Comparison of ENCODE assay signal across 18 cellular contexts in the genomic region with DNA sequence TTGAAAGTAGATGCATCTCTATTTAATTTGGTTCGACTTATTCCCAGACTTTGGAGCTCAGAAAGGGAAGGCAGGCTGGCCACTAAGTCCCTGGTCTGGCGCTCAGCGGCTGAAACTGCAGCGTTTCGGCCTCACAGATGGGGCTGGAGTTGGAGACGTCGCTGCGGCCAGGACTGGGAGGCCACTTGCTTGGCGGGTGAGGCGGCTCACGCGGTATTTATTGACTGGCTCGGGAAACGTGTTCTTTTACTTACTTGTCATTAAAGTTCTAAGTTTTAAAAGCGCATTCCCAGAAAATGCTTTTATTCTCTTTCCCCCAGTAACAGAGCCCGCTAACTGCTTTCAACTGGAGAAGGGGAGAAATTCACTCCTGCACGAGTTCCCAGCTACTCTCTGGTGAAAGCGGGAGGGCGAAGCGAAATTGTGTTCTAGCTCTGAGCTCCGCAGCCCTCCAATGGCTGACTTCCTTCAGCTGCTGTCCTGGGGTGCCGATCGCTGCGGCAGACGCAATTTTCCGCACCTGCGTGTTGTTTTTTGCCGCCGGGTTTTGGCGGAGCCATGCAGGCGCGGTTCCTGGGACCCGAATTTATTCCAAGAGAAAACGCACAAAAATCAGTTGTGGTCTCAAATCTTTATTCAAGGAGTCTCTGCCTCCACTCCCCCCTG. TPM values are rescaled to one million over a fixed set of nuclear protein-coding genes. Genes with fewer than 3 reads are reported as not detected.
DNase-seq lines count a peak whose midpoint lies in the region; ATAC-seq and TF ChIP-seq lines count a peak whose summit lies in the region.
"Had no signal": no experiment of that assay in that cellular context is flagged by ENCODE, and none has a peak within 500 bp of the region (broad histone marks: within the 10 kb centered on the region; RNA-seq: fewer than 3 reads in every experiment).

No MANE protein-coding gene starts in this region.

- peaks cover 65% of the 10 kb centered on the region for H3K27me3 Mint-ChIP-seq in T-helper 2 cell treated with Interferon-gamma antibody and Interleukin-4, amounts not matched to agents 5 μg/mL and 100 μg/mL, for 36 hours (ENCODE audit: low read depth)

- H3K27me3 ChIP-seq in iPS-20b (ENCODE audit: insufficient read depth, low read length), result peaks cover 100% of the 10 kb centered on the region

- H3K4me1 Mint-ChIP-seq in T-helper 2 cell treated with Interferon-gamma antibody and Interleukin-4, amounts not matched to agents 5 μg/mL and 100 μg/mL, for 36 hours (ENCODE audit: low read depth), result no peaks in the 10 kb centered on the region

- peak overlapping the region; percentile 49 for H3K4me3 ChIP-seq in astrocyte of the spinal cord (ENCODE audit: low read depth, low read length)
- H3K4me3 ChIP-seq in iPS-20b (ENCODE audit: low read length), result peak overlapping the region; percentile 48; the same call in 1 of the 2 replicates
- H3K4me3 ChIP-seq: breast epithelium, thoracic aorta had no signal

- peaks cover 4% of the 10 kb centered on the region for H3K9me3 Mint-ChIP-seq in T-helper 2 cell treated with Interferon-gamma antibody and Interleukin-4, amounts not matched to agents 5 μg/mL and 100 μg/mL, for 36 hours

- in situ Hi-C loops in astrocyte of the spinal cord (cut with HindIII; ENCODE audit: low sequenced_read_pairs), result no loop called here

- no peak for ATAC-seq in omental fat pad (ENCODE audit: low FRiP score)
- ATAC-seq in HG02610 (IDR thresholded peaks at IDR 0.05; ENCODE audit: unreplicated experiment), result no peak
- ATAC-seq: Panc1 had no signal

- no peaks in the 10 kb centered on the region for H3K36me3 ChIP-seq in iPS-20b (ENCODE audit: insufficient read depth, low read depth, low read length)
- H3K36me3 ChIP-seq: breast epithelium, thoracic aorta had no signal

- H3K4me3 Mint-ChIP-seq in T-helper 2 cell treated with Interferon-gamma antibody and Interleukin-4, amounts not matched to agents 5 μg/mL and 100 μg/mL, for 36 hours, result no peak overlapping the region
- H3K4me3 Mint-ChIP-seq: T-helper 1 cell treated with Interleukin-12 subunit alpha and Interleukin-12 subunit beta and Interleukin-4 antibody, amounts not matched to agents 30 μg/mL and 1 μg/mL, for 36 hours had no signal

- H3K9me3 ChIP-seq in iPS-20b (ENCODE audit: insufficient read depth, low read depth, low read length), result peaks cover 10% of the 10 kb centered on the region; the same call in 1 of the 2 replicates
- H3K9me3 ChIP-seq: thoracic aorta had no signal

- DNase-seq in T-helper 2 cell treated with Interferon-gamma antibody and Interleukin-4, amounts not matched to agents 5 μg/mL and 100 μg/mL, for 36 hours (ENCODE audit: low spot score), result no peak
- DNase-seq in T-helper 2 cell (no peak), astrocyte of the spinal cord (ENCODE audit: low read depth, low spot score) (peak; percentile 85), omental fat pad (ENCODE audit: low spot score) (no peak), LoVo (ENCODE audit: low spot score) (no peak)
- DNase-seq: activated CD4-positive, alpha-beta T cell treated with anti-CD3 and anti-CD28 coated beads, Interleukin-2, amount 50 U/mL, for 1 hour; NCI-H446 treated with DMSO at 0.1 percent for 48 hours; stimulated activated CD4-positive, alpha-beta T cell treated with anti-CD3 and anti-CD28 coated beads, Interleukin-12 subunit alpha, Interleukin-12 subunit beta, amount 100 ng/mL, for 4 hours had no signal

- no peak overlapping the region for H3K9ac ChIP-seq in iPS-20b (ENCODE audit: low read depth, low read length)
- H3K9ac ChIP-seq: parathyroid adenoma had no signal

- H3K27ac Mint-ChIP-seq in T-helper 2 cell treated with Interferon-gamma antibody and Interleukin-4, amounts not matched to agents 5 μg/mL and 100 μg/mL, for 36 hours, result peak overlapping the region; percentile 10

- no peaks in the 10 kb centered on the region for H3K36me3 Mint-ChIP-seq in T-helper 2 cell treated with Interferon-gamma antibody and Interleukin-4, amounts not matched to agents 5 μg/mL and 100 μg/mL, for 36 hours (ENCODE audit: low read depth)

- no peak for TF ChIP-seq CTCF in astrocyte of the spinal cord (IDR thresholded peaks at IDR 0.05; ENCODE audit: low read depth, low read length)
- no peak for TF ChIP-seq CTCF in omental fat pad (IDR thresholded peaks at IDR 0.05)

- H3K27ac ChIP-seq in iPS-20b (ENCODE audit: low read length) (no peak overlapping the region), temporal lobe (ENCODE audit: low read depth, low read length) (peak overlapping the region; percentile 63)
- H3K27ac ChIP-seq: breast epithelium, parathyroid adenoma had no signal

- peaks cover 15% of the 10 kb centered on the region for H3K4me1 ChIP-seq in iPS-20b (ENCODE audit: insufficient read depth, low read length)
- H3K4me1 ChIP-seq: parathyroid adenoma had no signal

RNA-seq across cellular contexts. Expression of a gene that starts 13.9 kb away (rescaled TPM):
- total RNA-seq in temporal lobe (12.3 TPM), omental fat pad (not detected)
- total RNA-seq: HT1080, lung microvascular endothelial cell had no signal

RNA-seq across cellular contexts. Expression of a gene that starts 16.7 kb away (rescaled TPM):
- 1.5 TPM for total RNA-seq in temporal lobe
- not detected for total RNA-seq in omental fat pad
- total RNA-seq: HT1080, lung microvascular endothelial cell, thoracic aorta had no signal

Comparison
In these comparisons a context has a peak if more than half of its experiments do, and no peak if none do; other contexts are left out.
1. RNA of a gene that starts 13.9 kb away (total RNA-seq): 12.3 TPM in temporal lobe (single experiment); not detected in omental fat pad; every median in the first group is over 10 times any median in the second.